ENCODE assay signal across 8 cellular contexts in genomic region chr15:55318588-55319494, GRCh38. TPM values are rescaled to one million over a fixed set of nuclear protein-coding genes. Genes with fewer than 3 reads are reported as not detected.
DNase-seq lines count a peak whose midpoint lies in the region; ATAC-seq, FAIRE-seq and TF ChIP-seq lines count a peak whose summit lies in the region.

TSS of gene PIGB (plus strand) at chr15:55319222. CDS start at chr15:55319251, 29 bp downstream.
TSS of gene PIGBOS1 (minus strand) at chr15:55319123. CDS start at chr15:55317792, 1,331 bp downstream.

- H3K27me3 Mint-ChIP-seq in endothelial cell (ENCODE audit: unreplicated experiment): peaks cover 1% of the 10 kb centered on the region

- peak within 1 kb of the TSS; percentile 95 for H3K4me3 Mint-ChIP-seq in endothelial cell (ENCODE audit: unreplicated experiment)

- H3K27ac Mint-ChIP-seq in endothelial cell (ENCODE audit: unreplicated experiment): peak within 1 kb of the TSS; percentile 99

- no peaks in the 10 kb centered on the region for H3K27me3 ChIP-seq in NT2/D1 (ENCODE audit: insufficient read depth, insufficient read length)

- no peaks in the 10 kb centered on the region for H3K36me3 Mint-ChIP-seq in endothelial cell (ENCODE audit: low read depth, unreplicated experiment)

- H3K36me3 ChIP-seq in NT2/D1 (ENCODE audit: insufficient read depth, insufficient read length, low read length): peaks cover 11% of the 10 kb centered on the region

- H3K9me3 ChIP-seq in NT2/D1 (ENCODE audit: insufficient read depth, low read length): no peaks in the 10 kb centered on the region

- no peaks in the 10 kb centered on the region for H3K4me1 ChIP-seq in NT2/D1 (ENCODE audit: insufficient read depth, insufficient read length)

- H3K4me3 ChIP-seq in NT2/D1 (ENCODE audit: insufficient read length, low read depth): peak within 1 kb of the TSS; percentile 79

- in situ Hi-C loops in Caki2 (cut with HindIII; ENCODE audit: low pct_unique_long_range_greater_than_20kb, low sequenced_read_pairs): no loop called here

- no peak for TF ChIP-seq CTCF in endothelial cell (IDR thresholded peaks at IDR 0.05; ENCODE audit: unreplicated experiment)

- DNase-seq in Caki2 (ENCODE audit: low read depth) (peak; percentile 90), HTR-8/SVneo (ENCODE audit: insufficient read length, low spot score) (peak; percentile 75), NT2/D1 (ENCODE audit: low read depth, low spot score) (peak; percentile 74), endothelial cell (ENCODE audit: low spot score) (peak; percentile 79), midbrain (lab: John Stamatoyannopoulos, UW) (peak; percentile 80)
- peak; percentile 50 for DNase-seq in activated CD8-positive, alpha-beta memory T cell treated with anti-CD3 and anti-CD28 coated beads, Interleukin-2, amount 50 U/mL, for 1 hour (ENCODE audit: extremely low read depth)
- DNase-seq in stimulated activated CD8-positive, alpha-beta memory T cell treated with anti-CD3 and anti-CD28 coated beads, Interleukin-15, amount 100 ng/mL, for 48 hours (ENCODE audit: low read depth in 2 of 2): peak; percentile 67 to 71

- H3K4me1 Mint-ChIP-seq in endothelial cell (ENCODE audit: unreplicated experiment): peaks cover 17% of the 10 kb centered on the region

- H3K9ac ChIP-seq in NT2/D1 (ENCODE audit: insufficient read length, low read depth): peak within 1 kb of the TSS; percentile 88

- H3K9me3 Mint-ChIP-seq in endothelial cell (ENCODE audit: unreplicated experiment): no peaks in the 10 kb centered on the region

- peak; percentile 28 for FAIRE-seq in HTR-8/SVneo (lab: Jason Lieb, UNC)

- peak; percentile 90 for ATAC-seq in GM21381 (IDR thresholded peaks at IDR 0.05; ENCODE audit: unreplicated experiment)

RNA-seq across cellular contexts. Expression of gene PIGB, which starts in this region (rescaled TPM):
- 26.0 and 28.7 TPM in 2 replicates for total RNA-seq in Caki2 (2014; rRNA removed; shearing (Covaris generic); ENCODE audit: low replicate concordance)
- 12.7 TPM for total RNA-seq in endothelial cell (ENCODE audit: unreplicated experiment)

RNA-seq across cellular contexts. Expression of gene PIGBOS1, which starts in this region (rescaled TPM):
- 11.4 and 23.7 TPM in 2 replicates for total RNA-seq in Caki2 (2014; rRNA removed; shearing (Covaris generic); ENCODE audit: low replicate concordance)
- total RNA-seq in endothelial cell (ENCODE audit: unreplicated experiment): 15.4 TPM

Comparison
In these comparisons a context has a peak if more than half of its experiments do, and no peak if none do; other contexts are left out.
1. Peak in every context shown above with its lines: DNase-seq, ATAC-seq and H3K4me3 ChIP-seq.